In the genomic region with DNA sequence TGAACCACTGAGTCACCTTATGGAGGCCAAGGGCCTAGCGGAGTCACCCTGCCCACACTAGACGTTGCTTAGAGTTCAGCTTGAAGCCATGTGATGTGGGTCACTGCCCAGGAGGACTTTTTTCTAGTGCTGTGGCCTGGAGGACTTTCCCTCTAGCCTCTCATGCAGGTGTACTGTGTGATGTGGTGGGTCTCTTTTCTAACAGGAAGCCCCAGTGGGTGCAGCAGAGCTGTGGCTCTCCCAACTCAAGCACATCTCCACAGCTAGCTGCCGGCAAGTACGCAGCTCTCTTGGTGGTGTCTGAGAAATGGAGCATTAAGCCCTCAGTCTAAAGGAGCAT, we compare ENCODE assay signal across 8 cellular contexts. TPM values are rescaled to one million over a fixed set of nuclear protein-coding genes. Genes with fewer than 3 reads are reported as not detected.
DNase-seq lines count a peak whose midpoint lies in the region; ATAC-seq and TF ChIP-seq lines count a peak whose summit lies in the region.

No MANE protein-coding gene starts in this region.

- H3K27ac Mint-ChIP-seq in activated CD8-positive, alpha-beta T cell treated with anti-CD3 and anti-CD28 coated beads, Interleukin-2, amount 10 ng/mL, durations not matched to agents 7 days and 5 days, result peak overlapping the region; percentile 16
- H3K27ac Mint-ChIP-seq in stimulated activated naive CD8-positive, alpha-beta T cell treated with anti-CD3 and anti-CD28 coated beads, Interleukin-15, Interleukin-2, amounts not matched to agents 100 ng/mL and 50 ng/mL, for 24 hours, result peak overlapping the region; percentile 68

- peaks cover 0 to 10% (median 0%) of the 10 kb centered on the region in 4 donors for H3K36me3 ChIP-seq in upper lobe of left lung

- peaks cover 15% of the 10 kb centered on the region for H3K4me1 Mint-ChIP-seq in activated CD8-positive, alpha-beta T cell treated with anti-CD3 and anti-CD28 coated beads, Interleukin-2, amount 10 ng/mL, durations not matched to agents 7 days and 5 days (ENCODE audit: low read depth)
- H3K4me1 Mint-ChIP-seq in stimulated activated naive CD8-positive, alpha-beta T cell treated with anti-CD3 and anti-CD28 coated beads, Interleukin-15, Interleukin-2, amounts not matched to agents 100 ng/mL and 50 ng/mL, for 24 hours (ENCODE audit: low read depth), result peaks cover 22% of the 10 kb centered on the region

- no peak for TF ChIP-seq POLR2A in upper lobe of left lung (IDR thresholded peaks at IDR 0.05)

- CTCF ChIA-PET in activated CD8-positive, alpha-beta T cell treated with anti-CD3 and anti-CD28 coated beads, Interleukin-2, amount 10 ng/mL, durations not matched to agents 7 days and 5 days (lab: Charles Lee), result interaction anchor here (0.6 to 1.9 kb wide), 5 partner anchors 12 to 91 kb away, joined by 3 to 6 read pairs (median 4); no protein-coding TSS in a partner anchor

- H3K27me3 ChIP-seq in upper lobe of left lung, result no peaks in the 10 kb centered on the region

- no peaks in the 10 kb centered on the region for H3K9me3 ChIP-seq in upper lobe of left lung

- no peak overlapping the region for H3K4me3 ChIP-seq in upper lobe of left lung

- no peak overlapping the region for H3K27ac ChIP-seq in upper lobe of left lung

- no peak for TF ChIP-seq CTCF in upper lobe of left lung (IDR thresholded peaks at IDR 0.05)

- peaks cover 2% of the 10 kb centered on the region for H3K36me3 Mint-ChIP-seq in activated CD8-positive, alpha-beta T cell treated with anti-CD3 and anti-CD28 coated beads, Interleukin-2, amount 10 ng/mL, durations not matched to agents 7 days and 5 days (ENCODE audit: low read depth)
- H3K36me3 Mint-ChIP-seq in stimulated activated naive CD8-positive, alpha-beta T cell treated with anti-CD3 and anti-CD28 coated beads, Interleukin-15, Interleukin-2, amounts not matched to agents 100 ng/mL and 50 ng/mL, for 24 hours (ENCODE audit: low read depth), result peaks cover 7% of the 10 kb centered on the region

- no peak for TF ChIP-seq EP300 in upper lobe of left lung (IDR thresholded peaks at IDR 0.05)

- 88% methylated on average over 4 of the region's 4 CpGs; no CpG with 5 or more reads in 1 of the 2 donors for WGBS in upper lobe of left lung, 2 donors

- peak; percentile 39 for DNase-seq in activated gamma-delta T cell treated with Interleukin-2 at 50 U/mL for 16 hours
- no peak for DNase-seq in activated gamma-delta T cell (lab: John Stamatoyannopoulos, UW)
- DNase-seq in activated CD8-positive, alpha-beta T cell treated with anti-CD3 and anti-CD28 coated beads, Interleukin-2, amount 10 ng/mL, durations not matched to agents 7 days and 5 days, result peak; percentile 62
- DNase-seq in dedifferentiated amniotic fluid mesenchymal stem cell (ENCODE audit: extremely low spot score), result no peak
- DNase-seq in upper lobe of left lung, result no peak
- no peak for DNase-seq in NK-92 (lab: John Stamatoyannopoulos, UW; ENCODE audit: unreplicated experiment)

- no peaks in the 10 kb centered on the region for H3K9me3 Mint-ChIP-seq in activated CD8-positive, alpha-beta T cell treated with anti-CD3 and anti-CD28 coated beads, Interleukin-2, amount 10 ng/mL, durations not matched to agents 7 days and 5 days (ENCODE audit: insufficient read depth)
- H3K9me3 Mint-ChIP-seq in stimulated activated naive CD8-positive, alpha-beta T cell treated with anti-CD3 and anti-CD28 coated beads, Interleukin-15, Interleukin-2, amounts not matched to agents 100 ng/mL and 50 ng/mL, for 24 hours, result no peaks in the 10 kb centered on the region

- POLR2A ChIA-PET in activated CD8-positive, alpha-beta T cell treated with anti-CD3 and anti-CD28 coated beads, Interleukin-2, amount 10 ng/mL, durations not matched to agents 7 days and 5 days (lab: Charles Lee), result interaction anchor here (0.8 to 1.4 kb wide), 3 partner anchors 13 to 31 kb away, joined by 3 to 7 read pairs (median 3); no protein-coding TSS in a partner anchor

- H3K4me1 ChIP-seq in upper lobe of left lung, result peaks cover 0 to 13% (median 6%) of the 10 kb centered on the region in 4 donors

- no peak overlapping the region for H3K4me3 Mint-ChIP-seq in activated CD8-positive, alpha-beta T cell treated with anti-CD3 and anti-CD28 coated beads, Interleukin-2, amount 10 ng/mL, durations not matched to agents 7 days and 5 days
- peak overlapping the region; percentile 54 for H3K4me3 Mint-ChIP-seq in stimulated activated naive CD8-positive, alpha-beta T cell treated with anti-CD3 and anti-CD28 coated beads, Interleukin-15, Interleukin-2, amounts not matched to agents 100 ng/mL and 50 ng/mL, for 24 hours

- H3K27me3 Mint-ChIP-seq in activated CD8-positive, alpha-beta T cell treated with anti-CD3 and anti-CD28 coated beads, Interleukin-2, amount 10 ng/mL, durations not matched to agents 7 days and 5 days (ENCODE audit: low read depth), result no peaks in the 10 kb centered on the region
- H3K27me3 Mint-ChIP-seq in stimulated activated naive CD8-positive, alpha-beta T cell treated with anti-CD3 and anti-CD28 coated beads, Interleukin-15, Interleukin-2, amounts not matched to agents 100 ng/mL and 50 ng/mL, for 24 hours, result no peaks in the 10 kb centered on the region

- ATAC-seq in HG02885 (IDR thresholded peaks at IDR 0.05; ENCODE audit: poor library complexity, unreplicated experiment) (peak; percentile 82), upper lobe of left lung (ENCODE audit: low FRiP score in 2 of 2) (no peak)
- peak; percentile 92 for ATAC-seq in activated CD8-positive, alpha-beta T cell treated with anti-CD3 and anti-CD28 coated beads, Interleukin-2, amount 10 ng/mL, durations not matched to agents 7 days and 5 days

RNA-seq across cellular contexts. Expression of a gene that starts 13.6 kb away (rescaled TPM):
- 10 to 100 TPM; 31.8 to 32.2 TPM for total RNA-seq in activated CD8-positive, alpha-beta T cell treated with anti-CD3 and anti-CD28 coated beads, Interleukin-2, amount 10 ng/mL, durations not matched to agents 7 days and 5 days
- total RNA-seq in upper lobe of left lung, result 100 to 1,000 TPM; 107 to 257 (median 194) TPM

RNA-seq across cellular contexts. Expression of a gene that starts 49.7 kb away (rescaled TPM):
- 10 to 100 TPM; 18.1 to 18.4 TPM for total RNA-seq in activated CD8-positive, alpha-beta T cell treated with anti-CD3 and anti-CD28 coated beads, Interleukin-2, amount 10 ng/mL, durations not matched to agents 7 days and 5 days
- 100 to 1,000 TPM in 2 of 6 donors, 10 to 100 TPM in 4; 35.6 to 132 (median 82.5) TPM for total RNA-seq in upper lobe of left lung

Comparison
In these comparisons a context has a peak if more than half of its experiments do, and no peak if none do; other contexts are left out.
1. DNase-seq: peak in activated gamma-delta T cell treated with Interleukin-2 at 50 U/mL for 16 hours (single experiment) and activated CD8-positive, alpha-beta T cell treated with anti-CD3 and anti-CD28 coated beads, Interleukin-2, amount 10 ng/mL, durations not matched to agents 7 days and 5 days (single experiment); none in activated gamma-delta T cell (single experiment), dedifferentiated amniotic fluid mesenchymal stem cell (single experiment), upper lobe of left lung (0 of 2) and NK-92 (single experiment).
2. ATAC-seq: peak in HG02885 (single experiment) and activated CD8-positive, alpha-beta T cell treated with anti-CD3 and anti-CD28 coated beads, Interleukin-2, amount 10 ng/mL, durations not matched to agents 7 days and 5 days (single experiment); none in upper lobe of left lung (0 of 2).